In genomic region chrX:129549124-129549523, GRCh38 we compare ENCODE assay signal across 18 cellular contexts. TPM values are rescaled to one million over a fixed set of nuclear protein-coding genes. Genes with fewer than 3 reads are reported as not detected.
DNase-seq lines count a peak whose midpoint lies in the region; ATAC-seq and TF ChIP-seq lines count a peak whose summit lies in the region.
"Had no signal": no experiment of that assay in that cellular context is flagged by ENCODE, and none has a peak within 500 bp of the region (broad histone marks: within the 10 kb centered on the region; RNA-seq: fewer than 3 reads in every experiment).

No MANE protein-coding gene starts in this region.

- DNase-seq in NCI-H146 treated with DMSO at 0.1 percent for 48 hours (lab: John Stamatoyannopoulos, UW; ENCODE audit: unreplicated experiment), result peak; percentile 87
- peak; percentile 74 for DNase-seq in NCI-H748 treated with DMSO at 0.1 percent for 48 hours (lab: John Stamatoyannopoulos, UW)
- DNase-seq in esophagus muscularis mucosa (ENCODE audit: extremely low spot score), result no peak
- DNase-seq in thyroid gland, result peak; percentile 3 to 8
- no peak for DNase-seq in SW 1271 (lab: John Stamatoyannopoulos, UW)
- DNase-seq: DMS79 treated with DMSO at 0.1 percent for 48 hours, H7, NCI-H1417 treated with DMSO at 0.1 percent for 48 hours, NCI-H226, NCI-H524 treated with DMSO at 0.1 percent for 48 hours, OCI-M1, RPMI8226, SHP77 treated with DMSO at 0.1 percent for 48 hours, SK-N-SH, T-cell had no signal

- H3K27ac ChIP-seq in esophagus muscularis mucosa (replicated peaks in 1 of 4) (peak overlapping the region in 3 of 4 donors; percentile 26 to 52 (median 33)), thyroid gland (no peak overlapping the region)
- H3K27ac ChIP-seq: KMS-11 had no signal

- H3K9me3 ChIP-seq in esophagus muscularis mucosa (no peaks in the 10 kb centered on the region), thyroid gland (no peaks in the 10 kb centered on the region)
- H3K9me3 ChIP-seq: SK-N-SH had no signal

- no peak for TF ChIP-seq EP300 in esophagus muscularis mucosa (IDR thresholded peaks at IDR 0.05)

- no peak overlapping the region for H3K4me3 ChIP-seq in esophagus muscularis mucosa
- H3K4me3 ChIP-seq in thyroid gland (replicated peaks in 1 of 3), result no peak overlapping the region

- TF ChIP-seq POLR2A in esophagus muscularis mucosa (IDR thresholded peaks at IDR 0.05; ENCODE audit: low read depth), result no peak
- no peak for TF ChIP-seq POLR2A in thyroid gland (IDR thresholded peaks at IDR 0.05)

- no peaks in the 10 kb centered on the region for H3K27me3 ChIP-seq in esophagus muscularis mucosa
- H3K27me3 ChIP-seq in thyroid gland, result no peaks in the 10 kb centered on the region

- intact Hi-C loops in esophagus muscularis mucosa (cut with DNase I) (no loop called here), thyroid gland (cut with DNase I) (no loop called here)

- WGBS in esophagus muscularis mucosa, result 54% methylated on average over 1 of the region's 1 CpG
- WGBS in thyroid gland, 2 donors, result 61 to 84% methylated on average over 1 of the region's 1 CpG

- peaks cover 0 to 13% (median 4%) of the 10 kb centered on the region in 4 donors for H3K36me3 ChIP-seq in esophagus muscularis mucosa
- no peaks in the 10 kb centered on the region for H3K36me3 ChIP-seq in thyroid gland

- ATAC-seq in HG03196 (IDR thresholded peaks at IDR 0.05; ENCODE audit: unreplicated experiment), result no peak
- ATAC-seq in GM18873 (IDR thresholded peaks at IDR 0.05; ENCODE audit: low FRiP score, unreplicated experiment), result no peak
- ATAC-seq: T-cell had no signal

- TF ChIP-seq CTCF in esophagus muscularis mucosa (IDR thresholded peaks at IDR 0.05) (no peak), thyroid gland (IDR thresholded peaks at IDR 0.05) (no peak)

- H3K4me1 ChIP-seq in esophagus muscularis mucosa (peaks cover 0 to 50% (median 23%) of the 10 kb centered on the region in 4 donors), thyroid gland (no peaks in the 10 kb centered on the region)

RNA-seq across cellular contexts. Expression of gene OCRL, which starts 9.1 kb away (rescaled TPM):
- total RNA-seq in esophagus muscularis mucosa, result 10 to 100 TPM; 41.1 to 62.3 (median 59.8) TPM
- 10 to 100 TPM; 24.3 to 35.6 (median 26.6) TPM for total RNA-seq in thyroid gland

RNA-seq across cellular contexts. Expression of gene SMARCA1, which starts 25.8 kb away (rescaled TPM):
- total RNA-seq in esophagus muscularis mucosa (10 to 100 TPM; 52.2 to 60.6 (median 55.7) TPM), thyroid gland (10 to 100 TPM; 67.1 to 75.8 (median 69.2) TPM)

Comparison
In these comparisons a context has a peak if more than half of its experiments do, and no peak if none do; other contexts are left out.
1. DNase-seq: peak in NCI-H146 treated with DMSO at 0.1 percent for 48 hours (single experiment), NCI-H748 treated with DMSO at 0.1 percent for 48 hours (single experiment) and thyroid gland (2 of 2); none in esophagus muscularis mucosa (single experiment) and SW 1271 (0 of 2).
2. H3K27ac ChIP-seq: peak in esophagus muscularis mucosa (3 of 4); none in thyroid gland (0 of 3).